ENCODE assay signal across 13 cellular contexts in genomic region chr4:73103799-73104503, GRCh38. TPM values are rescaled to one million over a fixed set of nuclear protein-coding genes. Genes with fewer than 3 reads are reported as not detected.
DNase-seq lines count a peak whose midpoint lies in the region; ATAC-seq and TF ChIP-seq lines count a peak whose summit lies in the region.
"Had no signal": no experiment of that assay in that cellular context is flagged by ENCODE, and none has a peak within 500 bp of the region (broad histone marks: within the 10 kb centered on the region; RNA-seq: fewer than 3 reads in every experiment).

No MANE protein-coding gene starts in this region.

- 71 to 78% (median 72%) methylated on average over 8 of the region's 8 CpGs for WGBS in heart left ventricle, 4 donors

- POLR2A ChIA-PET in activated naive CD8-positive, alpha-beta T cell treated with anti-CD3 and anti-CD28 coated beads, Interleukin-2, amount 10 ng/mL, durations not matched to agents 7 days and 5 days (lab: Charles Lee) = no interaction called here

- no peaks in the 10 kb centered on the region for H3K9me3 Mint-ChIP-seq in Calu3 (ENCODE audit: low read depth, unreplicated experiment)
- H3K9me3 Mint-ChIP-seq in activated naive CD8-positive, alpha-beta T cell treated with anti-CD3 and anti-CD28 coated beads, Interleukin-2, amount 10 ng/mL, durations not matched to agents 7 days and 5 days = no peaks in the 10 kb centered on the region
- H3K9me3 Mint-ChIP-seq in memory B cell = no peaks in the 10 kb centered on the region

- CTCF ChIA-PET in Calu3 (lab: Charles Lee) = no interaction called here

- H3K4me1 ChIP-seq in heart left ventricle = peaks cover 0 to under 1% (median 0%) of the 10 kb centered on the region in 12 donors
- H3K4me1 ChIP-seq: foreskin keratinocyte had no signal

- ATAC-seq in activated naive CD8-positive, alpha-beta T cell treated with anti-CD3 and anti-CD28 coated beads, Interleukin-2, amount 10 ng/mL, durations not matched to agents 7 days and 5 days (ENCODE audit: low read depth) = no peak
- ATAC-seq in memory B cell (ENCODE audit: low read depth) (no peak), heart left ventricle (no peak)
- ATAC-seq: activated CD8-positive, alpha-beta memory T cell treated with anti-CD3 and anti-CD28 coated beads, Interleukin-2, amount 10 ng/mL, durations not matched to agents 7 days and 5 days; foreskin keratinocyte had no signal

- DNase-seq in Calu3 = no peak
- peak; percentile 29 for DNase-seq in HuH-7 (ENCODE audit: low spot score)
- DNase-seq in activated naive CD8-positive, alpha-beta T cell treated with anti-CD3 and anti-CD28 coated beads, Interleukin-2, amount 10 ng/mL, durations not matched to agents 7 days and 5 days = no peak
- DNase-seq in memory B cell (ENCODE audit: low spot score in 2 of 2) = no peak
- DNase-seq in NCI-H69 (lab: John Stamatoyannopoulos, UW) = no peak
- no peak for DNase-seq in hepatic stellate cell (ENCODE audit: low spot score)
- DNase-seq in NOMO-1 (lab: John Stamatoyannopoulos, UW; ENCODE audit: unreplicated experiment in 2 of 2) = no peak
- no peak for DNase-seq in heart left ventricle
- DNase-seq: activated CD8-positive, alpha-beta memory T cell treated with anti-CD3 and anti-CD28 coated beads, Interleukin-2, amount 10 ng/mL, durations not matched to agents 7 days and 5 days; central memory CD4-positive, alpha-beta T cell; NCI-H1436; stimulated activated CD4-positive, alpha-beta T cell treated with anti-CD3 and anti-CD28 coated beads, Interleukin-15, amount 100 ng/mL, for 24 hours had no signal

- H3K4me1 Mint-ChIP-seq in Calu3 (ENCODE audit: low read depth, unreplicated experiment) = no peaks in the 10 kb centered on the region
- peaks cover 7% of the 10 kb centered on the region for H3K4me1 Mint-ChIP-seq in activated naive CD8-positive, alpha-beta T cell treated with anti-CD3 and anti-CD28 coated beads, Interleukin-2, amount 10 ng/mL, durations not matched to agents 7 days and 5 days
- peaks cover 9% of the 10 kb centered on the region for H3K4me1 Mint-ChIP-seq in memory B cell

- H3K4me3 Mint-ChIP-seq in Calu3 (ENCODE audit: low read depth, unreplicated experiment) (no peak overlapping the region), memory B cell (no peak overlapping the region)
- H3K4me3 Mint-ChIP-seq in activated naive CD8-positive, alpha-beta T cell treated with anti-CD3 and anti-CD28 coated beads, Interleukin-2, amount 10 ng/mL, durations not matched to agents 7 days and 5 days = no peak overlapping the region
- H3K4me3 Mint-ChIP-seq: activated CD8-positive, alpha-beta memory T cell treated with anti-CD3 and anti-CD28 coated beads, Interleukin-2, amount 10 ng/mL, durations not matched to agents 7 days and 5 days had no signal

- TF ChIP-seq CTCF in Calu3 (IDR thresholded peaks at IDR 0.05; ENCODE audit: unreplicated experiment) = no peak
- no peak for TF ChIP-seq CTCF in heart left ventricle (IDR thresholded peaks at IDR 0.05)

- no peak for TF ChIP-seq POLR2A in heart left ventricle (IDR thresholded peaks at IDR 0.05)

- H3K36me3 ChIP-seq in heart left ventricle = peaks cover 0 to 97% (median 86%) of the 10 kb centered on the region in 9 donors

- no peak overlapping the region for H3K4me3 ChIP-seq in heart left ventricle

- H3K36me3 Mint-ChIP-seq in Calu3 (ENCODE audit: insufficient read depth, unreplicated experiment) = peaks cover 24% of the 10 kb centered on the region
- H3K36me3 Mint-ChIP-seq in activated naive CD8-positive, alpha-beta T cell treated with anti-CD3 and anti-CD28 coated beads, Interleukin-2, amount 10 ng/mL, durations not matched to agents 7 days and 5 days = peaks cover 16% of the 10 kb centered on the region
- peaks cover 22% of the 10 kb centered on the region for H3K36me3 Mint-ChIP-seq in memory B cell

- H3K27ac Mint-ChIP-seq in Calu3 (ENCODE audit: unreplicated experiment) = peak overlapping the region; percentile 67
- H3K27ac Mint-ChIP-seq in activated naive CD8-positive, alpha-beta T cell treated with anti-CD3 and anti-CD28 coated beads, Interleukin-2, amount 10 ng/mL, durations not matched to agents 7 days and 5 days = peak overlapping the region; percentile 44
- H3K27ac Mint-ChIP-seq in memory B cell = peak overlapping the region; percentile 35
- H3K27ac Mint-ChIP-seq: activated CD8-positive, alpha-beta memory T cell treated with anti-CD3 and anti-CD28 coated beads, Interleukin-2, amount 10 ng/mL, durations not matched to agents 7 days and 5 days had no signal

- BruUV-seq in Calu3 (replicated peaks; lab: Mats Ljungman, UMichigan) = no TSS peak

- intact Hi-C loops in Calu3 (cut with micrococcal nuclease; ENCODE audit: unreplicated experiment) = no loop called here
- intact Hi-C loops in heart left ventricle (cut with DNase I) = no loop called here

- H3K27ac ChIP-seq in heart left ventricle = no peak overlapping the region
- H3K27ac ChIP-seq: foreskin keratinocyte had no signal

- H3K9me3 ChIP-seq in heart left ventricle = no peaks in the 10 kb centered on the region

- no peaks in the 10 kb centered on the region for H3K27me3 ChIP-seq in heart left ventricle
- H3K27me3 ChIP-seq: foreskin keratinocyte had no signal

- H3K27me3 Mint-ChIP-seq in Calu3 (ENCODE audit: unreplicated experiment) = no peaks in the 10 kb centered on the region
- no peaks in the 10 kb centered on the region for H3K27me3 Mint-ChIP-seq in activated naive CD8-positive, alpha-beta T cell treated with anti-CD3 and anti-CD28 coated beads, Interleukin-2, amount 10 ng/mL, durations not matched to agents 7 days and 5 days
- H3K27me3 Mint-ChIP-seq in memory B cell = no peaks in the 10 kb centered on the region
- H3K27me3 Mint-ChIP-seq: activated CD8-positive, alpha-beta memory T cell treated with anti-CD3 and anti-CD28 coated beads, Interleukin-2, amount 10 ng/mL, durations not matched to agents 7 days and 5 days had no signal

RNA-seq across cellular contexts. Expression of gene COX18, which starts 34.4 kb away (rescaled TPM):
- total RNA-seq in Calu3 (2022) = 7.8 and 8.8 TPM in 2 replicates
- total RNA-seq in activated naive CD8-positive, alpha-beta T cell treated with anti-CD3 and anti-CD28 coated beads, Interleukin-2, amount 10 ng/mL, durations not matched to agents 7 days and 5 days = 10 to 100 TPM; 14.0 to 17.4 TPM
- total RNA-seq in heart left ventricle = 10 to 100 TPM; 14.0 to 32.2 (median 17.9) TPM
- 10 to 100 TPM; 11.0 to 11.3 TPM for polyA plus RNA-seq in heart left ventricle
